ENCODE assay signal across 18 cellular contexts in the genomic region with DNA sequence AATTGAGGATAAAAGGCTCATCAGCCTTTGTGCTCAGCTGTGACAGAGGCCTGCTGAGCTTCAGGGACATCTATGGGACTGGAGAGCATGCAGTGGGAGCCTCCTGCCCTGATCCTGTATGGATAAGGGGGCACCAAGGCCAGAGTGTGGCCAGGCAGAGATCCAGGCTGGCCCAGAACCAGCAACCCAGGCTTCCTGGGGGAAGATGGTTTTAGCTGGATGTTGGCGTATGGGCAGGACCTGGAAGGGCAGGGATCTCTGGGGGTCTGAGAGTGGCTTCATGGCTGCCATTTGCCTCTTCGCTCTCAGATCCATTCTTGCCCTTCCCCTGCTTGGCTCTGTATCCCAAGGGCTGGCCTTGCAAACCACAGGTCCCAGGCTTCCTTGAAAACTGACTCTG.
DNase-seq lines count a peak whose midpoint lies in the region; ATAC-seq and TF ChIP-seq lines count a peak whose summit lies in the region.
"Had no signal": no experiment of that assay in that cellular context is flagged by ENCODE, and none has a peak within 500 bp of the region (broad histone marks: within the 10 kb centered on the region; RNA-seq: fewer than 3 reads in every experiment).

No MANE protein-coding gene starts in this region.

- peak overlapping the region; percentile 76; the same call in 1 of the 3 replicates for H2BK15ac ChIP-seq in IMR-90 (ENCODE audit: low read depth, low read length)

- no peaks in the 10 kb centered on the region for H3K36me3 ChIP-seq in BLaER1
- H3K36me3 ChIP-seq in IMR-90 (ENCODE audit: control insufficient read depth, insufficient read depth, low read length): no peaks in the 10 kb centered on the region
- no peaks in the 10 kb centered on the region for H3K36me3 ChIP-seq in hepatocyte (replicated peaks; ENCODE audit: insufficient read depth, low read depth)
- no peaks in the 10 kb centered on the region for H3K36me3 ChIP-seq in osteoblast (ENCODE audit: insufficient read depth, low read length)

- DNase-seq in IMR-90 (no peak), hepatocyte (ENCODE audit: low spot score) (no peak), osteoblast (ENCODE audit: insufficient read length, low spot score, missing footprints) (peak; percentile 34), H4 (ENCODE audit: low spot score) (no peak), hypothalamus (lab: John Stamatoyannopoulos, UW) (no peak), NCI-H526 (lab: John Stamatoyannopoulos, UW) (no peak)
- DNase-seq: 8988T; CD4-positive, alpha-beta T cell; DMS153; DMS79; GDM1; H7; HFFc6 had no signal

- peak overlapping the region; percentile 86 for H3K27ac ChIP-seq in BLaER1
- no peak overlapping the region for H3K27ac ChIP-seq in IMR-90 (ENCODE audit: insufficient read depth, low read length)
- peak overlapping the region; percentile 37 for H3K27ac ChIP-seq in hepatocyte
- H3K27ac ChIP-seq in osteoblast (ENCODE audit: low read depth, low read length): no peak overlapping the region
- H3K27ac ChIP-seq: C4-2B had no signal

- H3K9me2 ChIP-seq in hepatocyte (replicated peaks; ENCODE audit: insufficient read depth): no peaks in the 10 kb centered on the region

- dilution Hi-C loops in IMR-90 (cut with HindIII; ENCODE audit: low sequenced_read_pairs, unreplicated experiment): no loop called here

- H3K23ac ChIP-seq in IMR-90 (ENCODE audit: low read depth, low read length): no peak overlapping the region

- H3K79me1 ChIP-seq in IMR-90 (ENCODE audit: low read depth in 1 of 2, low read length in 2 of 2): no peaks in the 10 kb centered on the region

- H3K27me3 ChIP-seq in BLaER1 (no peaks in the 10 kb centered on the region), IMR-90 (ENCODE audit: control insufficient read depth, insufficient read depth, low read length) (peaks cover 2% of the 10 kb centered on the region; the same call in 1 of the 2 replicates), hepatocyte (no peaks in the 10 kb centered on the region), osteoblast (ENCODE audit: insufficient read depth, low read length) (no peaks in the 10 kb centered on the region)

- H4K20me1 ChIP-seq in BLaER1 (no peaks in the 10 kb centered on the region), IMR-90 (ENCODE audit: insufficient read depth, low read length) (no peaks in the 10 kb centered on the region), hepatocyte (ENCODE audit: insufficient read depth, poor library complexity, severe bottlenecking) (no peaks in the 10 kb centered on the region), osteoblast (ENCODE audit: insufficient read depth, low read length) (no peaks in the 10 kb centered on the region)

- H2BK20ac ChIP-seq in IMR-90 (ENCODE audit: low read depth, low read length): peak overlapping the region; percentile 25; the same call in 1 of the 2 replicates

- H3K79me2 ChIP-seq in hepatocyte (no peaks in the 10 kb centered on the region), osteoblast (ENCODE audit: insufficient read depth, low read length) (no peaks in the 10 kb centered on the region)

- H3K9me3 ChIP-seq in BLaER1 (peaks cover 7% of the 10 kb centered on the region; the same call in 1 of the 2 replicates), IMR-90 (ENCODE audit: control insufficient read depth, insufficient read depth, low read length) (no peaks in the 10 kb centered on the region; the same call in 1 of the 2 replicates), hepatocyte (ENCODE audit: low read depth) (no peaks in the 10 kb centered on the region), osteoblast (ENCODE audit: low read depth, low read length) (no peaks in the 10 kb centered on the region)

- H2AK5ac ChIP-seq in IMR-90 (ENCODE audit: low read depth, low read length): peak overlapping the region; percentile 2

- H3K9me1 ChIP-seq in IMR-90 (ENCODE audit: insufficient read depth, low read length): no peaks in the 10 kb centered on the region; the same call in 1 of the 2 replicates

- no peak overlapping the region for H3K4me3 ChIP-seq in BLaER1
- no peak overlapping the region for H3K4me3 ChIP-seq in IMR-90 (ENCODE audit: insufficient read depth, low read depth, low read length)
- no peak overlapping the region for H3K4me3 ChIP-seq in hepatocyte
- no peak overlapping the region for H3K4me3 ChIP-seq in osteoblast (ENCODE audit: insufficient read depth, low read length)
- H3K4me3 ChIP-seq: GM23338 had no signal

- 100% methylated on average over 1 of the region's 2 CpGs; no CpG with 5 or more reads in 1 of the 2 experiments for WGBS in IMR-90 (ENCODE audit: extremely low coverage in 2 of 2, insufficient read length in 1 of 2), 2 experiments
- 100% methylated on average over 2 of the region's 2 CpGs for WGBS in hepatocyte (ENCODE audit: low lambda C conversion rate, missing lambda C conversion rate)

- TF ChIP-seq CTCF in IMR-90 (conservative IDR thresholded peaks at IDR 0.05; ENCODE audit: low read depth, low read length): no peak
- TF ChIP-seq CTCF in hepatocyte (IDR thresholded peaks at IDR 0.05; ENCODE audit: poor library complexity): no peak
- no peak for TF ChIP-seq CTCF in osteoblast (IDR thresholded peaks at IDR 0.05; ENCODE audit: extremely low read depth, low read depth, low read length)

- H3K56ac ChIP-seq in IMR-90 (ENCODE audit: extremely low read depth, insufficient read depth, low read length): no peak overlapping the region

- H3K4me2 ChIP-seq in BLaER1 (peak overlapping the region; percentile 89; the same call in 1 of the 2 replicates), IMR-90 (ENCODE audit: low read depth, low read length) (no peak overlapping the region), hepatocyte (no peak overlapping the region), osteoblast (ENCODE audit: insufficient read depth, low read length) (no peak overlapping the region)
- H3K4me2 ChIP-seq: GM23338 had no signal

- H2AFZ ChIP-seq in IMR-90 (replicated peaks; ENCODE audit: low read length, poor library complexity) (no peak overlapping the region), hepatocyte (no peak overlapping the region), osteoblast (ENCODE audit: low read length) (no peak overlapping the region)
- H2AFZ ChIP-seq: GM23338 had no signal

- H3K4me1 ChIP-seq in BLaER1 (peaks cover 86% of the 10 kb centered on the region), IMR-90 (ENCODE audit: control insufficient read depth, insufficient read depth, low read length) (peaks cover 11% of the 10 kb centered on the region), hepatocyte (ENCODE audit: insufficient read depth) (peaks cover 7% of the 10 kb centered on the region), osteoblast (ENCODE audit: insufficient read depth, low read length) (peaks cover 12% of the 10 kb centered on the region)

- TF ChIP-seq POLR2A in IMR-90 (IDR thresholded peaks at IDR 0.05; ENCODE audit: low read depth, low read length): no peak

- POLR2A ChIA-PET in IMR-90 (lab: Charles Lee; ENCODE audit: unreplicated experiment): no interaction called here

- ATAC-seq in IMR-90 (ENCODE audit: low read depth): no peak
- no peak for ATAC-seq in HG03097 (IDR thresholded peaks at IDR 0.05; ENCODE audit: low FRiP score, unreplicated experiment)
- ATAC-seq: GM23338, HCT116 had no signal

- H3K14ac ChIP-seq in IMR-90 (replicated peaks; ENCODE audit: low read depth, low read length): no peak overlapping the region

- no peak overlapping the region for H4K91ac ChIP-seq in IMR-90 (ENCODE audit: insufficient read depth, low read depth, low read length)

- H3K4ac ChIP-seq in IMR-90 (ENCODE audit: low read depth, low read length): peak overlapping the region; percentile 65

- H4K8ac ChIP-seq in IMR-90 (ENCODE audit: low read depth in 2 of 2, low read length in 2 of 2): no peak overlapping the region

- BruUV-seq in IMR-90 (replicated peaks; lab: Mats Ljungman, UMichigan): no TSS peak

- TF ChIP-seq RAD21 in IMR-90 (IDR thresholded peaks at IDR 0.05; ENCODE audit: low read length): no peak

- intact Hi-C loops in IMR-90 (cut with micrococcal nuclease): no loop called here

- no peak overlapping the region for H2AK9ac ChIP-seq in IMR-90 (replicated peaks; ENCODE audit: low read depth, low read length, poor library complexity)

- CTCF ChIA-PET in IMR-90 (lab: Yijun Ruan, JAX): no interaction called here

- H4K5ac ChIP-seq in IMR-90 (ENCODE audit: low read depth, low read length): no peak overlapping the region

- no peak overlapping the region for H2BK5ac ChIP-seq in IMR-90 (ENCODE audit: low read depth, low read length, poor library complexity, severe bottlenecking)

- H2BK120ac ChIP-seq in IMR-90 (ENCODE audit: low read depth, low read length): no peak overlapping the region

- H3K18ac ChIP-seq in IMR-90 (ENCODE audit: low read depth, low read length): no peak overlapping the region

- in situ Hi-C loops in IMR-90 (cut with MboI; ENCODE audit: low sequenced_read_pairs): no loop called here

- H3K9ac ChIP-seq in BLaER1 (no peak overlapping the region), IMR-90 (ENCODE audit: low read depth, low read length) (no peak overlapping the region)

TF ChIP-seq in IMR-90, 13 proteins besides CTCF, POLR2A, EP300 and RAD21:
- TF ChIP-seq MXI1 (IDR thresholded peaks at IDR 0.05; ENCODE audit: borderline replicate concordance, low read depth, low read length) (no peak), CEBPB (IDR thresholded peaks at IDR 0.05; ENCODE audit: low read depth, low read length) (no peak)
TF ChIP-seq in IMR-90: peak in this region for 0.

Comparison
In these comparisons a context has a peak if more than half of its experiments do, and no peak if none do; other contexts are left out.
1. H3K27ac ChIP-seq: peak in BLaER1 (single experiment) and hepatocyte (single experiment); none in IMR-90 (single experiment) and osteoblast (single experiment).